In genomic region chr17:38448208-38448776, GRCh38 we compare ENCODE assay signal across 16 cellular contexts. TPM values are rescaled to one million over a fixed set of nuclear protein-coding genes. Genes with fewer than 3 reads are reported as not detected.
DNase-seq lines count a peak whose midpoint lies in the region; ATAC-seq and TF ChIP-seq lines count a peak whose summit lies in the region.
"Had no signal": no experiment of that assay in that cellular context is flagged by ENCODE, and none has a peak within 500 bp of the region (broad histone marks: within the 10 kb centered on the region; RNA-seq: fewer than 3 reads in every experiment).

No MANE protein-coding gene starts in this region.

- H3F3A ChIP-seq in GM23248 (ENCODE audit: insufficient read depth): peaks cover 26% of the 10 kb centered on the region

- peaks cover 9% of the 10 kb centered on the region for H3K4me1 Mint-ChIP-seq in stimulated activated effector memory CD8-positive, alpha-beta T cell treated with anti-CD3 and anti-CD28 coated beads, Interleukin-12 subunit alpha, Interleukin-12 subunit beta, amount 100 ng/mL, for 72 hours

- peak overlapping the region; percentile 16; the same call in 1 of the 2 replicates for H3K9ac ChIP-seq in GM23248

- peaks cover 60% of the 10 kb centered on the region for H3K4me1 ChIP-seq in GM23248 (ENCODE audit: insufficient read depth)
- peaks cover 66% of the 10 kb centered on the region for H3K4me1 ChIP-seq in SJSA1 (replicated peaks)
- H3K4me1 ChIP-seq in gastroesophageal sphincter: peaks cover 0 to 72% (median 47%) of the 10 kb centered on the region in 3 donors
- H3K4me1 ChIP-seq: prostate gland had no signal

- DNase-seq in GM23248 (peak; percentile 57), SJSA1 (ENCODE audit: low read depth in 1 of 2, low spot score in 2 of 2) (no peak), T-helper 9 cell (no peak), HEK293T (ENCODE audit: extremely low spot score) (no peak)
- DNase-seq in stimulated activated effector memory CD8-positive, alpha-beta T cell treated with anti-CD3 and anti-CD28 coated beads, Interleukin-12 subunit alpha, Interleukin-12 subunit beta, amount 100 ng/mL, for 72 hours (ENCODE audit: low spot score in 2 of 2): no peak
- DNase-seq: activated CD4-positive, alpha-beta T cell treated with anti-CD3 and anti-CD28 coated beads, Interleukin-2, amount 10 ng/mL, durations not matched to agents 7 days and 5 days; COR-L47; effector memory CD8-positive, alpha-beta T cell; hippocampal formation; mesendoderm; NK-92 treated with Interleukin-12 subunit alpha and Interleukin-12 subunit beta, amount 100 ng/mL, for 24 hours; stimulated activated naive CD8-positive, alpha-beta T cell treated with anti-CD3 and anti-CD28 coated beads, Interleukin-15, Interleukin-2, amounts not matched to agents 100 U/mL and 50 U/mL, for 24 hours; T-helper 1 cell had no signal

- H3K4me3 ChIP-seq in GM23248 (no peak overlapping the region), SJSA1 (no peak overlapping the region), gastroesophageal sphincter (no peak overlapping the region)
- H3K4me3 ChIP-seq: prostate gland had no signal

- TF ChIP-seq POLR2A in gastroesophageal sphincter (IDR thresholded peaks at IDR 0.05): no peak

- H3K27ac Mint-ChIP-seq in stimulated activated effector memory CD8-positive, alpha-beta T cell treated with anti-CD3 and anti-CD28 coated beads, Interleukin-12 subunit alpha, Interleukin-12 subunit beta, amount 100 ng/mL, for 72 hours: no peak overlapping the region
- H3K27ac Mint-ChIP-seq: activated CD4-positive, alpha-beta T cell treated with anti-CD3 and anti-CD28 coated beads, Interleukin-2, amount 10 ng/mL, durations not matched to agents 7 days and 5 days; effector memory CD8-positive, alpha-beta T cell had no signal

- no peaks in the 10 kb centered on the region for H3K9me2 ChIP-seq in GM23248 (ENCODE audit: insufficient read depth)

- no peak overlapping the region for H2AFZ ChIP-seq in GM23248

- H4K20me1 ChIP-seq in GM23248 (ENCODE audit: insufficient read depth): no peaks in the 10 kb centered on the region

- CTCF ChIA-PET in HEK293T (lab: Yijun Ruan, JAX): no interaction called here

- peak overlapping the region; percentile 18 for H3K4me2 ChIP-seq in GM23248 (ENCODE audit: unreplicated experiment)

- POLR2A ChIA-PET in HEK293T (lab: Yijun Ruan, JAX): no interaction called here

- TF ChIP-seq EP300 in gastroesophageal sphincter (IDR thresholded peaks at IDR 0.05): no peak

- H3K79me2 ChIP-seq in GM23248 (ENCODE audit: insufficient read depth): peaks cover 87% of the 10 kb centered on the region

- 77 to 78% methylated on average over 9 of the region's 9 CpGs for WGBS in GM23248 (ENCODE audit: low coverage in 1 of 2, low lambda C conversion rate in 2 of 2, missing lambda C conversion rate in 2 of 2), 2 experiments
- 50 to 70% methylated on average over 5 to 7 of the region's 9 CpGs for WGBS in gastroesophageal sphincter (ENCODE audit: low coverage in 1 of 2), 2 donors

- H3K9me3 ChIP-seq in GM23248 (ENCODE audit: low read depth) (no peaks in the 10 kb centered on the region), SJSA1 (replicated peaks) (no peaks in the 10 kb centered on the region), gastroesophageal sphincter (no peaks in the 10 kb centered on the region)
- H3K9me3 ChIP-seq: prostate gland had no signal

- ATAC-seq in gastroesophageal sphincter (no peak), GM19397 (IDR thresholded peaks at IDR 0.05; ENCODE audit: unreplicated experiment) (no peak)
- peak; percentile 65 for ATAC-seq in stimulated activated effector memory CD8-positive, alpha-beta T cell treated with anti-CD3 and anti-CD28 coated beads, Interleukin-12 subunit alpha, Interleukin-12 subunit beta, amount 100 ng/mL, for 72 hours
- ATAC-seq: effector memory CD8-positive, alpha-beta T cell; stimulated activated naive CD8-positive, alpha-beta T cell treated with anti-CD3 and anti-CD28 coated beads, Interleukin-15, Interleukin-2, amounts not matched to agents 100 U/mL and 50 U/mL, for 24 hours had no signal

- H3K27ac ChIP-seq in GM23248 (peak overlapping the region; percentile 3; the same call in 1 of the 2 replicates), SJSA1 (peak overlapping the region; percentile 65), gastroesophageal sphincter (peak overlapping the region in 3 of 4 donors; percentile 27 to 44 (median 28))

- H3K4me3 Mint-ChIP-seq in stimulated activated effector memory CD8-positive, alpha-beta T cell treated with anti-CD3 and anti-CD28 coated beads, Interleukin-12 subunit alpha, Interleukin-12 subunit beta, amount 100 ng/mL, for 72 hours: no peak overlapping the region
- H3K4me3 Mint-ChIP-seq: activated CD4-positive, alpha-beta T cell treated with anti-CD3 and anti-CD28 coated beads, Interleukin-2, amount 10 ng/mL, durations not matched to agents 7 days and 5 days; effector memory CD8-positive, alpha-beta T cell had no signal

- no peak for TF ChIP-seq CTCF in gastroesophageal sphincter (IDR thresholded peaks at IDR 0.05)

- no peaks in the 10 kb centered on the region for H3K36me3 ChIP-seq in GM23248 (ENCODE audit: low read depth)
- peaks cover 38% of the 10 kb centered on the region for H3K36me3 ChIP-seq in SJSA1
- H3K36me3 ChIP-seq in gastroesophageal sphincter: no peaks in the 10 kb centered on the region
- H3K36me3 ChIP-seq: prostate gland had no signal

- H3K9me3 Mint-ChIP-seq in stimulated activated effector memory CD8-positive, alpha-beta T cell treated with anti-CD3 and anti-CD28 coated beads, Interleukin-12 subunit alpha, Interleukin-12 subunit beta, amount 100 ng/mL, for 72 hours: no peaks in the 10 kb centered on the region
- H3K9me3 Mint-ChIP-seq: activated CD4-positive, alpha-beta T cell treated with anti-CD3 and anti-CD28 coated beads, Interleukin-2, amount 10 ng/mL, durations not matched to agents 7 days and 5 days; effector memory CD8-positive, alpha-beta T cell had no signal

- H3K36me3 Mint-ChIP-seq in stimulated activated effector memory CD8-positive, alpha-beta T cell treated with anti-CD3 and anti-CD28 coated beads, Interleukin-12 subunit alpha, Interleukin-12 subunit beta, amount 100 ng/mL, for 72 hours: no peaks in the 10 kb centered on the region

- H3K27me3 ChIP-seq in GM23248 (replicated peaks; ENCODE audit: insufficient read depth): no peaks in the 10 kb centered on the region
- H3K27me3 ChIP-seq in SJSA1 (replicated peaks): no peaks in the 10 kb centered on the region
- H3K27me3 ChIP-seq in gastroesophageal sphincter: no peaks in the 10 kb centered on the region

- in situ Hi-C loops in GM23248 (cut with MboI): no loop called here

TF ChIP-seq in HEK293T, 16 proteins besides CTCF, POLR2A, EP300 and RAD21:
- TF ChIP-seq SP1 (IDR thresholded peaks at IDR 0.05) (no peak), PKNOX1 (IDR thresholded peaks at IDR 0.05) (no peak), SUZ12 (IDR thresholded peaks at IDR 0.05) (no peak), HDGF (IDR thresholded peaks at IDR 0.05; ENCODE audit: borderline replicate concordance) (no peak)

RNA-seq across cellular contexts. Expression of gene ARHGAP23, which starts 20.0 kb away (rescaled TPM):
- total RNA-seq in GM23248 (2014; rRNA removed; shearing (Covaris generic)): 64.2 and 69.4 TPM in 2 replicates
- 5.3 and 6.6 TPM in 2 replicates for polyA plus RNA-seq in GM23248 (2016; fragmentation: Nextera tagmentation; extraction: Ambion mirVana)
- total RNA-seq in SJSA1 (2014; rRNA removed; shearing (Covaris generic)): 24.9 and 56.4 TPM in 2 replicates
- 100 to 1,000 TPM in 1 of 4 donors, 10 to 100 TPM in 3; 45.3 to 132 (median 82.8) TPM for total RNA-seq in gastroesophageal sphincter

Comparison
In these comparisons a context has a peak if more than half of its experiments do, and no peak if none do; other contexts are left out.
1. H3K27ac ChIP-seq: peak in every context shown above with its lines; median percentile 65 in SJSA1; 28 in gastroesophageal sphincter; 3 in GM23248.